Comparison of ENCODE assay signal across 13 cellular contexts in the genomic region with DNA sequence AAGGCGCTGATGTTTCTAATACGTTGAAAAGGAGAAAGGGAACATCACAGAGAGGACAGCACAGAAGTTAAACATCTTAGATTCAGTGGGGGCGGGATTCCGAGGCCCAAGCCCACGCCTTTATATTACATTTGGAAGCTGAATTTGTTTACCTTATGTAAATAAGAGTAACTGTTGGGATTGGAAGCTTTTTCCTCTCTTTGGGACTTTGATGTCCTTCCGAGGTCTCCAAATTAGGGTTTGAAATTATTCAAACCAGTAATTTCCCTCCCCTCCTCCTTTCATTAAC.
DNase-seq lines count a peak whose midpoint lies in the region; ATAC-seq lines count a peak whose summit lies in the region.
"Had no signal": no experiment of that assay in that cellular context is flagged by ENCODE, and none has a peak within 500 bp of the region (broad histone marks: within the 10 kb centered on the region; RNA-seq: fewer than 3 reads in every experiment).

No MANE protein-coding gene starts in this region.

- peaks cover 31% of the 10 kb centered on the region for H3K4me1 ChIP-seq in iPS-18a (ENCODE audit: control insufficient read depth, low read depth, low read length)

- peak overlapping the region; percentile 55 for H3K4me3 ChIP-seq in iPS-18a (ENCODE audit: low read length)

- H3K27ac ChIP-seq in iPS-18a (ENCODE audit: low read length): no peak overlapping the region

- no peak for ATAC-seq in stimulated activated naive B cell treated with anti-CD40 and anti-IgM and Interleukin-4, amounts not matched to agents 10 μg/mL and 1 μg/mL and 100 μg/mL, for 72 hours (replicated peaks)
- ATAC-seq in GM18498 (IDR thresholded peaks at IDR 0.05; ENCODE audit: unreplicated experiment) (no peak), HG02973 (IDR thresholded peaks at IDR 0.05; ENCODE audit: unreplicated experiment) (no peak)
- ATAC-seq: natural killer cell treated with Interleukin-12 subunit alpha and Interleukin-12 subunit beta and Interleukin-15 and Interleukin-18, amount 100 ng/mL, for 72 hours; stimulated activated memory B cell treated with anti-CD40 and anti-IgM and Interleukin-4, amounts not matched to agents 10 μg/mL and 1 μg/mL and 100 μg/mL, for 72 hours had no signal

- H3K36me3 ChIP-seq in iPS-18a (ENCODE audit: control insufficient read depth, low read depth, low read length): no peaks in the 10 kb centered on the region

- peaks cover 0 to 16% of the 10 kb centered on the region in 2 donors for H3K4me1 Mint-ChIP-seq in stimulated activated naive B cell treated with anti-CD40 and anti-IgM and Interleukin-4, amounts not matched to agents 10 μg/mL and 1 μg/mL and 100 μg/mL, for 72 hours
- H3K4me1 Mint-ChIP-seq: immature natural killer cell; stimulated activated memory B cell treated with anti-CD40 and anti-IgM and Interleukin-4, amounts not matched to agents 10 μg/mL and 1 μg/mL and 100 μg/mL, for 72 hours had no signal

- H3K9ac ChIP-seq in iPS-18a (ENCODE audit: low read length): no peak overlapping the region

- H3K9me3 Mint-ChIP-seq in stimulated activated naive B cell treated with anti-CD40 and anti-IgM and Interleukin-4, amounts not matched to agents 10 μg/mL and 1 μg/mL and 100 μg/mL, for 72 hours: peaks cover 4 to 5% of the 10 kb centered on the region in 2 donors
- H3K9me3 Mint-ChIP-seq: stimulated activated memory B cell treated with anti-CD40 and anti-IgM and Interleukin-4, amounts not matched to agents 10 μg/mL and 1 μg/mL and 100 μg/mL, for 72 hours had no signal

- H3K27me3 Mint-ChIP-seq in stimulated activated naive B cell treated with anti-CD40 and anti-IgM and Interleukin-4, amounts not matched to agents 10 μg/mL and 1 μg/mL and 100 μg/mL, for 72 hours: peaks cover 54 to 74% of the 10 kb centered on the region in 2 donors

- no peak overlapping the region for H3K4me3 Mint-ChIP-seq in stimulated activated naive B cell treated with anti-CD40 and anti-IgM and Interleukin-4, amounts not matched to agents 10 μg/mL and 1 μg/mL and 100 μg/mL, for 72 hours
- H3K4me3 Mint-ChIP-seq: natural killer cell treated with Interleukin-12 subunit alpha and Interleukin-12 subunit beta and Interleukin-15 and Interleukin-18, amount 100 ng/mL, for 72 hours; stimulated activated memory B cell treated with anti-CD40 and anti-IgM and Interleukin-4, amounts not matched to agents 10 μg/mL and 1 μg/mL and 100 μg/mL, for 72 hours had no signal

- peak overlapping the region; percentile 56 for H3K27ac Mint-ChIP-seq in stimulated activated naive B cell treated with anti-CD40 and anti-IgM and Interleukin-4, amounts not matched to agents 10 μg/mL and 1 μg/mL and 100 μg/mL, for 72 hours
- H3K27ac Mint-ChIP-seq: immature natural killer cell; natural killer cell treated with Interleukin-12 subunit alpha and Interleukin-12 subunit beta and Interleukin-15 and Interleukin-18, amount 100 ng/mL, for 72 hours; stimulated activated memory B cell treated with anti-CD40 and anti-IgM and Interleukin-4, amounts not matched to agents 10 μg/mL and 1 μg/mL and 100 μg/mL, for 72 hours had no signal

- no peaks in the 10 kb centered on the region for H3K9me3 ChIP-seq in iPS-18a (ENCODE audit: control insufficient read depth, low read depth, low read length)

- H3K36me3 Mint-ChIP-seq in stimulated activated naive B cell treated with anti-CD40 and anti-IgM and Interleukin-4, amounts not matched to agents 10 μg/mL and 1 μg/mL and 100 μg/mL, for 72 hours: peaks cover 3 to 14% of the 10 kb centered on the region in 2 donors
- H3K36me3 Mint-ChIP-seq: stimulated activated memory B cell treated with anti-CD40 and anti-IgM and Interleukin-4, amounts not matched to agents 10 μg/mL and 1 μg/mL and 100 μg/mL, for 72 hours had no signal

- DNase-seq in DMS79 (lab: John Stamatoyannopoulos, UW): peak; percentile 9
- DNase-seq in DMS79 treated with DMSO at 0.1 percent for 48 hours (lab: John Stamatoyannopoulos, UW): no peak
- DNase-seq in NCI-H748 treated with DMSO at 0.1 percent for 48 hours (lab: John Stamatoyannopoulos, UW): peak; percentile 86
- no peak for DNase-seq in stimulated activated naive B cell treated with anti-CD40 and anti-IgM and Interleukin-4, amounts not matched to agents 10 μg/mL and 1 μg/mL and 100 μg/mL, for 72 hours
- DNase-seq in NCI-H128 (lab: John Stamatoyannopoulos, UW; ENCODE audit: unreplicated experiment): no peak
- DNase-seq: immature natural killer cell, NCI-H2107, Right ventricle myocardium superior had no signal

- peaks cover 100% of the 10 kb centered on the region for H3K27me3 ChIP-seq in iPS-18a (ENCODE audit: control insufficient read depth, insufficient read depth, low read length)

Comparison
In these comparisons a context has a peak if more than half of its experiments do, and no peak if none do; other contexts are left out.
1. DNase-seq: peak in DMS79 (single experiment) and NCI-H748 treated with DMSO at 0.1 percent for 48 hours (single experiment); none in DMS79 treated with DMSO at 0.1 percent for 48 hours (single experiment), stimulated activated naive B cell treated with anti-CD40 and anti-IgM and Interleukin-4, amounts not matched to agents 10 μg/mL and 1 μg/mL and 100 μg/mL, for 72 hours (single experiment) and NCI-H128 (single experiment).